14 cellular contexts compared by ENCODE assay signal in the genomic region with DNA sequence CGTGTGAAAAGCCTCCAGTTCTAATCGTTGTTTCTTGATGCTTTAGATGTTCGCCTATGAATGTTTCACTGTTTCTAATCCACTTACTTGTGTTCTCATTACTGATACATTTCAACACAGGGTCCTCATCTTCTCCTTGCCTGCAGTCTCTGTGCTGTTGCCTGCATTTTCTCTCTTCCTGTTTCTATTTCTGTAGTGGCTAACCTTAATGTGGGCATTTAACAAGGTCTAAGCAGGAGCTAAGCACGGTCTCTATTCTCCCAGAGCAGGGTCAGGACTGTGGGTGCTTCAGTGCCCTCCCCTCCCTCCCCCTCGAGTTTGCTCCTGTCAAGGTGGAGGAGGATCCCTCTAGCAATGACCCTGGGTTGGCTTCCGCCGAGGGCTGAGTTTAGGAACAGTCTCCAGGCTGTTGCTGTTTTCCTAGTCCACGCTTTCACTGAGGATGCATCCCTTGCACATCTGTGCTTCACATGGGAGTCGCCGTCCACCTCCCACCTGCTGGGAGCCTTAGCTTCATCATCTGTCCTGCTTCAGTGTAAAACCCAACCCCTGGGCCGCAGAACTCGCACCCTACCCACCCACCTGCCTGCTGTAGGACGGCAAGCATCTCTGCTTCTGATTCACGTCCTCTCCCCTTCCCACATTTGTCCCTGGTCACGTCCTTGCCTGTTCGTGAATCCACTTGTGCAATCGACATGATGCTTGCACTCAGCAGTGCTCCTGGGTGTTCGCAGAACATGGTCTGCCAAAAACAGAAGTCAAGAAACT. TPM values are rescaled to one million over a fixed set of nuclear protein-coding genes. Genes with fewer than 3 reads are reported as not detected.
A peak's percentile ranks its signal among the peaks of the same experiment; 100 is the strongest.
DNase-seq lines count a peak whose midpoint lies in the region; ATAC-seq, FAIRE-seq and TF ChIP-seq lines count a peak whose summit lies in the region.
"Had no signal": no experiment of that assay in that cellular context is flagged by ENCODE, and none has a peak within 500 bp of the region (broad histone marks: within the 10 kb centered on the region; RNA-seq: fewer than 3 reads in every experiment).

No MANE protein-coding gene starts in this region.

- H3K4me3 ChIP-seq in CD4-positive, CD25-positive, alpha-beta regulatory T cell (ENCODE audit: low read depth, low read length) = no peak overlapping the region
- H3K4me3 ChIP-seq in HL-60 (replicated peaks; ENCODE audit: insufficient read depth, low read length) (no peak overlapping the region), HepG2 (replicated peaks in 1 of 3; ENCODE audit: insufficient read depth in 1 of 3, low read depth in 2 of 3, low read length in 3 of 3) (no peak overlapping the region), upper lobe of right lung (no peak overlapping the region)

- H3K4me1 ChIP-seq in CD4-positive, CD25-positive, alpha-beta regulatory T cell (ENCODE audit: control insufficient read depth, insufficient read depth, low read length, poor library complexity, severe bottlenecking) = peaks cover 18% of the 10 kb centered on the region
- H3K4me1 ChIP-seq in HepG2 (ENCODE audit: insufficient read depth, low read length) (peaks cover 19% of the 10 kb centered on the region), upper lobe of right lung (peaks cover 24% of the 10 kb centered on the region)

- H3K9ac ChIP-seq in HepG2 (ENCODE audit: insufficient read depth, low read depth, low read length) = no peak overlapping the region

- POLR2A ChIA-PET in HepG2 (lab: Yijun Ruan, JAX) = no interaction called here

- TF ChIP-seq CTCF in HL-60 (IDR thresholded peaks at IDR 0.05; ENCODE audit: insufficient read depth, low read length) (no peak), mesothelial cell of epicardium (IDR thresholded peaks at IDR 0.05; ENCODE audit: unreplicated experiment) (no peak), HepG2 (CRISPR knock-in tag; IDR thresholded peaks at IDR 0.05) (no peak), upper lobe of right lung (IDR thresholded peaks at IDR 0.05) (no peak)

- H3K27ac ChIP-seq in CD4-positive, CD25-positive, alpha-beta regulatory T cell (ENCODE audit: insufficient read depth, low read length, poor library complexity, severe bottlenecking) = no peak overlapping the region
- peak overlapping the region; percentile 72 for H3K27ac ChIP-seq in HL-60 (replicated peaks)
- no peak overlapping the region for H3K27ac ChIP-seq in HepG2 (ENCODE audit: extremely low read length, insufficient read depth, low read length)
- H3K27ac ChIP-seq in upper lobe of right lung = no peak overlapping the region
- H3K27ac ChIP-seq: C4-2B had no signal

- TF ChIP-seq EP300 in HepG2 (IDR thresholded peaks at IDR 0.05; ENCODE audit: low read depth in 2 of 2, low read length in 2 of 2) = no peak
- TF ChIP-seq EP300 in HepG2 (CRISPR knock-in tag; IDR thresholded peaks at IDR 0.05; ENCODE audit: borderline replicate concordance) = no peak

- intact Hi-C loops in HepG2 (cut with micrococcal nuclease; ENCODE audit: unreplicated experiment) = loop anchor here (5.0 kb wide), 1 partner anchor 223 kb away; a partner anchor contains a TSS
- intact Hi-C loops in upper lobe of right lung (cut with DNase I) = no loop called here

- no peaks in the 10 kb centered on the region for H3K27me3 ChIP-seq in CD4-positive, CD25-positive, alpha-beta regulatory T cell (ENCODE audit: control insufficient read depth, insufficient read depth, low read length)
- H3K27me3 ChIP-seq in HL-60 (ENCODE audit: insufficient read depth, poor library complexity, severe bottlenecking) (no peaks in the 10 kb centered on the region), HepG2 (ENCODE audit: control insufficient read depth in 1 of 2, insufficient read depth in 2 of 2, low read length in 2 of 2) (peaks cover 0 to 8% of the 10 kb centered on the region in 2 experiments; a peak in 2 of 5 replicates), upper lobe of right lung (no peaks in the 10 kb centered on the region)

- in situ Hi-C loops in HepG2 (cut with HindIII; ENCODE audit: extremely low pct_ligation_motif_present, low pct_unique_long_range_greater_than_20kb) = no loop called here

- no peaks in the 10 kb centered on the region for H3K36me3 ChIP-seq in CD4-positive, CD25-positive, alpha-beta regulatory T cell (ENCODE audit: control insufficient read depth, insufficient read depth, low read length)
- H3K36me3 ChIP-seq in HepG2 (replicated peaks in 1 of 2; ENCODE audit: control insufficient read depth in 1 of 2, insufficient read depth in 2 of 2, low read length in 2 of 2) (no peaks in the 10 kb centered on the region), upper lobe of right lung (no peaks in the 10 kb centered on the region)

- no peak for DNase-seq in CD4-positive, CD25-positive, alpha-beta regulatory T cell
- DNase-seq in HL-60 (ENCODE audit: low read depth in 1 of 2, low spot score in 1 of 2) (peak in 1 of 2 experiments; percentile 78), SIG-M5 treated with dmso at 0.1 percent for 504 hours (lab: John Stamatoyannopoulos, UW; ENCODE audit: unreplicated experiment) (peak; percentile 94), mesothelial cell of epicardium (ENCODE audit: low spot score in 2 of 2, unreplicated experiment in 2 of 2) (no peak), HepG2 (ENCODE audit: low spot score) (no peak), occipital lobe (lab: John Stamatoyannopoulos, UW) (no peak), upper lobe of right lung (no peak), NCI-H2171 (lab: John Stamatoyannopoulos, UW) (no peak)
- DNase-seq: activated CD4-positive, alpha-beta T cell treated with anti-CD3 and anti-CD28 coated beads, Interleukin-2, amount 50 U/mL, for 1 hour; NCI-H2081; NCI-H82; right cardiac atrium had no signal

- peak overlapping the region in 3 of 4 donors; percentile 26 to 72 (median 31) for H3K4me3 Mint-ChIP-seq in CD4-positive, CD25-positive, alpha-beta regulatory T cell
- peak overlapping the region; percentile 28 for H3K4me3 Mint-ChIP-seq in mesothelial cell of epicardium

- no TSS peak for BruUV-seq in HepG2 (replicated peaks; lab: Mats Ljungman, UMichigan)

- no peak for TF ChIP-seq POLR2A in HepG2 (IDR thresholded peaks at IDR 0.05; ENCODE audit: insufficient read depth in 1 of 2, low read depth in 2 of 2, low read length in 2 of 2)

- FAIRE-seq in HepG2 (lab: Jason Lieb, UNC) = no peak

- no peak for ATAC-seq in CD4-positive, CD25-positive, alpha-beta regulatory T cell (ENCODE audit: low read depth in 2 of 2)
- ATAC-seq in HepG2 = no peak
- ATAC-seq in upper lobe of right lung = no peak
- ATAC-seq: activated naive CD4-positive, alpha-beta T cell treated with anti-CD3 and anti-CD28 coated beads, Interleukin-2, amount 50 U/mL, for 72 hours; right cardiac atrium had no signal

- no peaks in the 10 kb centered on the region for H3K9me3 ChIP-seq in CD4-positive, CD25-positive, alpha-beta regulatory T cell (ENCODE audit: control insufficient read depth in 2 of 2, low read length in 2 of 2)
- H3K9me3 ChIP-seq in HepG2 (ENCODE audit: low read length) = no peaks in the 10 kb centered on the region
- no peaks in the 10 kb centered on the region for H3K9me3 ChIP-seq in upper lobe of right lung

- no peak for TF ChIP-seq RAD21 in HepG2 (CRISPR knock-in tag; IDR thresholded peaks at IDR 0.05)

- no peak overlapping the region for H3K4me2 ChIP-seq in HepG2 (ENCODE audit: low read depth, low read length)

- 70% methylated on average over 18 of the region's 18 CpGs for WGBS in HepG2 (ENCODE audit: low lambda C conversion rate)

- H4K20me1 ChIP-seq in HepG2 (ENCODE audit: insufficient read depth, low read length) = no peaks in the 10 kb centered on the region

- H3K9me3 Mint-ChIP-seq in CD4-positive, CD25-positive, alpha-beta regulatory T cell = peaks cover 0 to 1% (median 0%) of the 10 kb centered on the region in 7 donors
- no peaks in the 10 kb centered on the region for H3K9me3 Mint-ChIP-seq in mesothelial cell of epicardium
- H3K9me3 Mint-ChIP-seq: activated naive CD4-positive, alpha-beta T cell treated with anti-CD3 and anti-CD28 coated beads, Interleukin-2, amount 50 U/mL, for 72 hours had no signal

- H2AFZ ChIP-seq in HepG2 (ENCODE audit: low read length) = no peak overlapping the region

- CTCF ChIA-PET in HepG2 (lab: Yijun Ruan, JAX; ENCODE audit: low intra/inter-chr PET ratio, low total read pairs) = no interaction called here

- peaks cover 6 to 35% (median 16%) of the 10 kb centered on the region in 4 donors for H3K4me1 Mint-ChIP-seq in CD4-positive, CD25-positive, alpha-beta regulatory T cell
- H3K4me1 Mint-ChIP-seq in mesothelial cell of epicardium = peaks cover 20% of the 10 kb centered on the region

- no peak overlapping the region for H3K27ac Mint-ChIP-seq in CD4-positive, CD25-positive, alpha-beta regulatory T cell
- H3K27ac Mint-ChIP-seq in mesothelial cell of epicardium = no peak overlapping the region
- H3K27ac Mint-ChIP-seq: activated naive CD4-positive, alpha-beta T cell treated with anti-CD3 and anti-CD28 coated beads, Interleukin-2, amount 50 U/mL, for 72 hours had no signal

- no peaks in the 10 kb centered on the region for H3K27me3 Mint-ChIP-seq in CD4-positive, CD25-positive, alpha-beta regulatory T cell
- no peaks in the 10 kb centered on the region for H3K27me3 Mint-ChIP-seq in mesothelial cell of epicardium (ENCODE audit: low read depth)

- H3K79me2 ChIP-seq in HepG2 (ENCODE audit: insufficient read depth, low read length) = peaks cover 17% of the 10 kb centered on the region

- peaks cover 8% of the 10 kb centered on the region for H3K36me3 Mint-ChIP-seq in CD4-positive, CD25-positive, alpha-beta regulatory T cell
- H3K36me3 Mint-ChIP-seq in mesothelial cell of epicardium = no peaks in the 10 kb centered on the region

RNA-seq across cellular contexts. Expression of a gene that starts 2.4 kb away (rescaled TPM):
- 95.4 TPM for total RNA-seq in CD4-positive, CD25-positive, alpha-beta regulatory T cell
- polyA plus RNA-seq in CD4-positive, CD25-positive, alpha-beta regulatory T cell = 10 to 100 TPM; 23.3 to 52.4 (median 31.9) TPM
- total RNA-seq in mesothelial cell of epicardium (70.4 to 73.5 TPM (median 71.2 TPM) in 3 replicates), HepG2 (2016; rRNA removed; fragmentation: Illumina TruSeq; extraction: Trizol) (16.0 and 20.5 TPM in 2 replicates), occipital lobe (21.5 TPM), upper lobe of right lung (59.5 TPM)
- total RNA-seq in HepG2 (2016; cell fraction: cytosol; rRNA removed; fragmentation: Illumina TruSeq; extraction: Trizol; ENCODE audit: low read depth) = 7.2 and 7.9 TPM in 2 replicates
- total RNA-seq in HepG2 (2016; cell fraction: insoluble cytoplasmic fraction; rRNA removed; fragmentation: Illumina TruSeq; extraction: Trizol) = 14.6 and 19.5 TPM in 2 replicates
- 13.8 and 14.1 TPM in 2 replicates for total RNA-seq in HepG2 (2016; cell fraction: membrane; rRNA removed; fragmentation: Illumina TruSeq; extraction: Trizol)
- total RNA-seq in HepG2 (2016; cell fraction: nucleus; rRNA removed; fragmentation: Illumina TruSeq; extraction: Trizol) = 11.2 and 13.3 TPM in 2 replicates
- 9.2 and 11.8 TPM in 2 replicates for polyA plus RNA-seq in HepG2 (2011; rRNA removed)
- polyA plus RNA-seq in HepG2 (2011; cell fraction: cytosol; rRNA removed) = 6.8 and 8.3 TPM in 2 replicates
- 26.9 and 28.5 TPM in 2 replicates for polyA plus RNA-seq in HepG2 (2011; cell fraction: nucleus; rRNA removed)
- 14.6 and 15.2 TPM in 2 replicates for polyA plus RNA-seq in HepG2 (2012)
- polyA plus RNA-seq in HepG2 (2016; cell fraction: cytosol; fragmentation: Illumina TruSeq; extraction: Trizol; ENCODE audit: low read depth) = 5.5 and 5.9 TPM in 2 replicates
- 14.3 and 16.5 TPM in 2 replicates for polyA plus RNA-seq in HepG2 (2016; cell fraction: insoluble cytoplasmic fraction; fragmentation: Illumina TruSeq; extraction: Trizol; ENCODE audit: low read depth)
- 7.8 and 8.8 TPM in 2 replicates for polyA plus RNA-seq in HepG2 (2016; cell fraction: membrane; fragmentation: Illumina TruSeq; extraction: Trizol; ENCODE audit: low read depth)
- 28.1 and 32.7 TPM in 2 replicates for polyA plus RNA-seq in HepG2 (2016; cell fraction: nucleus; fragmentation: Illumina TruSeq; extraction: Trizol; ENCODE audit: insufficient read depth, low read depth)
- 15.9 and 55.4 TPM in 2 replicates for polyA minus RNA-seq in HepG2 (2011; rRNA and poly(A)+ RNA removed; ENCODE audit: low replicate concordance)
- 6.1 and 7.2 TPM in 2 replicates for polyA minus RNA-seq in HepG2 (2011; cell fraction: cytosol; rRNA and poly(A)+ RNA removed)
- 12.9 and 14.2 TPM in 2 replicates for polyA minus RNA-seq in HepG2 (2011; cell fraction: nucleus; rRNA and poly(A)+ RNA removed)
